ENCODE assay signal across 20 cellular contexts in genomic region chr2:2777876-2778275, GRCh38.
A peak's percentile ranks its signal among the peaks of the same experiment; 100 is the strongest.
DNase-seq lines count a peak whose midpoint lies in the region; ATAC-seq, FAIRE-seq and TF ChIP-seq lines count a peak whose summit lies in the region.
"Had no signal": no experiment of that assay in that cellular context is flagged by ENCODE, and none has a peak within 500 bp of the region (broad histone marks: within the 10 kb centered on the region; RNA-seq: fewer than 3 reads in every experiment).

No MANE protein-coding gene starts in this region.

- TF ChIP-seq CTCF in left ventricle myocardium inferior (IDR thresholded peaks at IDR 0.05; ENCODE audit: borderline replicate concordance) = no peak
- TF ChIP-seq CTCF in H1 (IDR thresholded peaks at IDR 0.05; ENCODE audit: control extremely low read depth in 1 of 3, insufficient read depth in 1 of 3, low read depth in 1 of 3, low read length in 3 of 3) = no peak
- no peak for TF ChIP-seq CTCF in D721Med (IDR thresholded peaks at IDR 0.05; ENCODE audit: insufficient read depth, missing control alignments)

- no peak overlapping the region for H3K14ac ChIP-seq in H1 (ENCODE audit: insufficient read length)

- H3K9me3 ChIP-seq in left ventricle myocardium inferior (replicated peaks) = no peaks in the 10 kb centered on the region
- peaks cover 8 to 11% of the 10 kb centered on the region in 2 experiments for H3K9me3 ChIP-seq in H1 (ENCODE audit: insufficient read depth in 2 of 2, low read depth in 1 of 2, low read length in 1 of 2)
- H3K9me3 ChIP-seq: BE2C had no signal

- TF ChIP-seq EP300 in H1 (IDR thresholded peaks at IDR 0.05; ENCODE audit: borderline replicate concordance in 1 of 2, low read depth in 2 of 2, low read length in 2 of 2) = no peak

- H3K27me3 ChIP-seq in left ventricle myocardium inferior (ENCODE audit: low read depth) (peaks cover 8% of the 10 kb centered on the region), H1 (replicated peaks in 1 of 4; ENCODE audit: control insufficient read depth in 3 of 4, extremely low read depth in 1 of 4, insufficient read depth in 3 of 4, low read length in 3 of 4) (no peaks in the 10 kb centered on the region; a peak in 1 of 7 replicates)
- H3K27me3 ChIP-seq: BE2C, BLaER1 had no signal

- no peaks in the 10 kb centered on the region for H3K4me1 ChIP-seq in left ventricle myocardium inferior
- H3K4me1 ChIP-seq in H1 (replicated peaks in 1 of 4; ENCODE audit: control insufficient read depth in 3 of 4, insufficient read depth in 4 of 4, low read length in 3 of 4) = no peaks in the 10 kb centered on the region; a peak in 1 of 7 replicates
- H3K4me1 ChIP-seq: BE2C had no signal

- no peak overlapping the region for H2AFZ ChIP-seq in H1 (ENCODE audit: low read length)

- no peak overlapping the region for H3K9ac ChIP-seq in H1 (replicated peaks in 1 of 4; ENCODE audit: extremely low read depth in 1 of 4, low read depth in 3 of 4, low read length in 3 of 4)
- H3K9ac ChIP-seq: BLaER1 had no signal

- no peak overlapping the region for H3K4me2 ChIP-seq in H1 (ENCODE audit: insufficient read depth in 1 of 2, low read depth in 2 of 2, low read length in 2 of 2)
- H3K4me2 ChIP-seq: BLaER1 had no signal

- H3K27ac ChIP-seq in left ventricle myocardium inferior (replicated peaks) (no peak overlapping the region), H1 (ENCODE audit: low read depth, low read length) (no peak overlapping the region)
- H3K27ac ChIP-seq: BLaER1 had no signal

- FAIRE-seq in H1 (lab: Jason Lieb, UNC) (no peak), D721Med (lab: Jason Lieb, UNC) (no peak)
- FAIRE-seq: A204.1, G401.6, GM12891, GM19239 had no signal

- H3K56ac ChIP-seq in H1 (replicated peaks; ENCODE audit: insufficient read length, low read depth, low read length) = no peak overlapping the region

- H3K4me3 ChIP-seq in left ventricle myocardium inferior (no peak overlapping the region), H1 (ENCODE audit: extremely low read depth in 1 of 4, insufficient read depth in 2 of 4, low read depth in 3 of 4, low read length in 4 of 4) (no peak overlapping the region)
- H3K4me3 ChIP-seq: BLaER1 had no signal

- H3K23ac ChIP-seq in H1 (ENCODE audit: insufficient read length) = no peak overlapping the region

- CTCF ChIA-PET in H1 (lab: Charles Lee; ENCODE audit: partially characterized antibody) = interaction anchor here (0.5 kb wide), 1 partner anchor 37 kb away, joined by 4 read pairs; no protein-coding TSS in a partner anchor

- no peak for TF ChIP-seq RAD21 in H1 (IDR thresholded peaks at IDR 0.05 in 1 of 2, conservative IDR thresholded peaks at IDR 0.05 in 1 of 2; ENCODE audit: low read depth in 2 of 2, low read length in 2 of 2)

- H3K79me1 ChIP-seq in H1 (ENCODE audit: low read depth, low read length) = no peaks in the 10 kb centered on the region

- H4K5ac ChIP-seq in H1 (ENCODE audit: insufficient read length, low read depth, low read length) = no peak overlapping the region

- H2BK20ac ChIP-seq in H1 (ENCODE audit: low read length) = no peak overlapping the region

- H2BK5ac ChIP-seq in H1 (ENCODE audit: low read depth, low read length) = no peak overlapping the region

- H3K36me3 ChIP-seq in left ventricle myocardium inferior = no peaks in the 10 kb centered on the region
- no peaks in the 10 kb centered on the region for H3K36me3 ChIP-seq in H1 (ENCODE audit: control insufficient read depth in 2 of 4, insufficient read depth in 4 of 4, low read length in 3 of 4)
- H3K36me3 ChIP-seq: BE2C, BLaER1 had no signal

- POLR2A ChIA-PET in H1 (lab: Charles Lee; ENCODE audit: partially characterized antibody) = no interaction called here

- ATAC-seq in HG03378 (IDR thresholded peaks at IDR 0.05; ENCODE audit: unreplicated experiment) = no peak

- H4K91ac ChIP-seq in H1 (replicated peaks; ENCODE audit: insufficient read length, low read length) = no peak overlapping the region

- H2AK5ac ChIP-seq in H1 (ENCODE audit: low read depth, low read length) = no peak overlapping the region

- no peak overlapping the region for H3K4ac ChIP-seq in H1 (replicated peaks; ENCODE audit: insufficient read length, low read depth, low read length)

- no peak overlapping the region for H3K18ac ChIP-seq in H1 (ENCODE audit: extremely low read depth, low read length)

- DNase-seq in cardiac septum (ENCODE audit: low spot score) (peak; percentile 43), left ventricle myocardium inferior (no peak), H1 (ENCODE audit: low read depth in 1 of 2, low spot score in 2 of 2) (no peak), posterior vena cava (ENCODE audit: low spot score) (peak; percentile 60), D721Med (ENCODE audit: insufficient read length, low spot score) (no peak)
- DNase-seq: 8988T; ACHN; BE2C; CD4-positive, alpha-beta memory T cell; CD4-positive, CD25-positive, alpha-beta regulatory T cell; CD8-positive, alpha-beta memory T cell; COR-L47; DMS79 treated with DMSO at 0.1 percent for 48 hours; GF-D8 had no signal

- no peak for TF ChIP-seq POLR2A in H1 (IDR thresholded peaks at IDR 0.05; ENCODE audit: control extremely low read depth in 1 of 2, low read depth in 2 of 2, low read length in 2 of 2)

- no peaks in the 10 kb centered on the region for H3K23me2 ChIP-seq in H1 (ENCODE audit: low read depth, low read length)

- no peak overlapping the region for H2BK120ac ChIP-seq in H1 (replicated peaks; ENCODE audit: low read depth, low read length)

- H2BK15ac ChIP-seq in H1 (ENCODE audit: low read length) = peak overlapping the region; percentile 63; the same call in 1 of the 2 replicates

- no peak overlapping the region; the same call in 1 of the 2 replicates for H2BK12ac ChIP-seq in H1 (ENCODE audit: low read depth, low read length)

- intact Hi-C loops in cardiac septum (cut with DNase I) = no loop called here
- intact Hi-C loops in left ventricle myocardium inferior (cut with micrococcal nuclease) = no loop called here
- intact Hi-C loops in posterior vena cava (cut with DNase I) = no loop called here

- 85% methylated on average over 2 of the region's 2 CpGs; no CpG with 5 or more reads in 1 of the 2 experiments for WGBS in H1 (ENCODE audit: extremely low coverage in 1 of 2, insufficient coverage in 1 of 2, insufficient read length in 1 of 2, insufficient replicate concordance in 2 of 2, low coverage in 1 of 2, low lambda C conversion rate in 2 of 2, missing lambda C conversion rate in 1 of 2), 2 experiments

- H3K79me2 ChIP-seq in H1 (ENCODE audit: control insufficient read depth in 1 of 2, insufficient read depth in 2 of 2, low read length in 2 of 2) = no peaks in the 10 kb centered on the region

- H4K8ac ChIP-seq in H1 (ENCODE audit: extremely low read depth, insufficient read depth, low read length) = no peak overlapping the region

- H4K20me1 ChIP-seq in H1 (replicated peaks in 1 of 2; ENCODE audit: control insufficient read depth in 1 of 2, insufficient read depth in 2 of 2, low read length in 2 of 2) = no peaks in the 10 kb centered on the region
- H4K20me1 ChIP-seq: BLaER1 had no signal

TF ChIP-seq in H1, 55 proteins besides CTCF, POLR2A, EP300 and RAD21:
- no peak for TF ChIP-seq SUZ12 (IDR thresholded peaks at IDR 0.05; ENCODE audit: low read length)
- no peak for TF ChIP-seq NRF1 (IDR thresholded peaks at IDR 0.05; ENCODE audit: low read depth, low read length)
- no peak for TF ChIP-seq CBX8 (IDR thresholded peaks at IDR 0.05; ENCODE audit: borderline replicate concordance, low read depth, low read length)
- TF ChIP-seq KDM5A (IDR thresholded peaks at IDR 0.05; ENCODE audit: low read length) = no peak
- no peak for TF ChIP-seq KDM4A (IDR thresholded peaks at IDR 0.05; ENCODE audit: low read depth, low read length, severe bottlenecking)
- no peak for TF ChIP-seq CREB1 (IDR thresholded peaks at IDR 0.05)
- TF ChIP-seq PHF8 (conservative IDR thresholded peaks at IDR 0.05; ENCODE audit: low read depth, low read length) = no peak
- no peak for TF ChIP-seq SP4 (IDR thresholded peaks at IDR 0.05; ENCODE audit: low read length)
- no peak for TF ChIP-seq GABPA (IDR thresholded peaks at IDR 0.05; ENCODE audit: borderline replicate concordance, insufficient read depth, low read length)
- TF ChIP-seq POLR2AphosphoS5 (IDR thresholded peaks at IDR 0.05; ENCODE audit: low read depth, low read length) = no peak
- TF ChIP-seq RXRA (IDR thresholded peaks at IDR 0.05; ENCODE audit: insufficient read depth, low read depth, low read length) = no peak
- TF ChIP-seq EGR1 (IDR thresholded peaks at IDR 0.05; ENCODE audit: borderline replicate concordance, low read depth, low read length) = no peak

Comparison
In these comparisons a context has a peak if more than half of its experiments do, and no peak if none do; other contexts are left out.
1. DNase-seq: peak in cardiac septum (single experiment) and posterior vena cava (single experiment); none in left ventricle myocardium inferior (single experiment), H1 (0 of 2) and D721Med (single experiment).